1 cellular context compared by ENCODE assay signal in genomic region chr2:102155703-102156515, GRCh38.
TF ChIP-seq lines count a peak whose summit lies in the region.

No MANE protein-coding gene starts in this region.

TF ChIP-seq in HepG2, 621 proteins besides CTCF, POLR2A, EP300 and RAD21 (continued from another document and continues in another):
- TF ChIP-seq MYC (CRISPR knock-in tag; IDR thresholded peaks at IDR 0.05; ENCODE audit: borderline replicate concordance) (peak; percentile 56; the same call in 1 of the 2 replicates), TOPORS (CRISPR knock-in tag; IDR thresholded peaks at IDR 0.05) (peak; percentile 60), SMYD3 (CRISPR knock-in tag; IDR thresholded peaks at IDR 0.05) (peak; percentile 72; the same call in 1 of the 2 replicates), SRF (IDR thresholded peaks at IDR 0.05; ENCODE audit: low read depth, low read length) (peak; percentile 73; the same call in 1 of the 2 replicates), ZNF574 (CRISPR knock-in tag; IDR thresholded peaks at IDR 0.05) (peak; percentile 73), GABPA (IDR thresholded peaks at IDR 0.05; ENCODE audit: low read depth, low read length) (no peak), GABPA (CRISPR knock-in tag; IDR thresholded peaks at IDR 0.05; ENCODE audit: low read depth) (peak; percentile 29; the same call in 1 of the 2 replicates), ZNF510 (CRISPR knock-in tag; IDR thresholded peaks at IDR 0.05; ENCODE audit: low read depth) (peak; percentile 81; the same call in 1 of the 2 replicates), ZNF883 (CRISPR knock-in tag; IDR thresholded peaks at IDR 0.05; ENCODE audit: not compliant biosample characterization) (peak; percentile 80), SOX6 (IDR thresholded peaks at IDR 0.05) (no peak), SOX6 (CRISPR knock-in tag; IDR thresholded peaks at IDR 0.05) (peak; percentile 98), PLSCR1 (CRISPR knock-in tag; IDR thresholded peaks at IDR 0.05; ENCODE audit: borderline replicate concordance) (peak; percentile 69; the same call in 1 of the 2 replicates), ZSCAN25 (CRISPR knock-in tag; IDR thresholded peaks at IDR 0.05) (peak; percentile 76), PATZ1 (CRISPR knock-in tag; IDR thresholded peaks at IDR 0.05) (peak; percentile 61), SP5 (CRISPR knock-in tag; IDR thresholded peaks at IDR 0.05; ENCODE audit: borderline replicate concordance, low read depth) (peak; percentile 58), ZHX1 (CRISPR knock-in tag; IDR thresholded peaks at IDR 0.05; ENCODE audit: low read depth) (no peak), GATA4 (IDR thresholded peaks at IDR 0.05; ENCODE audit: borderline replicate concordance, low read depth) (peak; percentile 99), SIN3A (IDR thresholded peaks at IDR 0.05; ENCODE audit: borderline replicate concordance, low read depth, low read length) (peak; percentile 50; the same call in 1 of the 2 replicates), GZF1 (CRISPR knock-in tag; IDR thresholded peaks at IDR 0.05) (no peak), ZNF530 (CRISPR knock-in tag; IDR thresholded peaks at IDR 0.05; ENCODE audit: low read depth) (no peak), ZNF614 (CRISPR knock-in tag; IDR thresholded peaks at IDR 0.05; ENCODE audit: borderline replicate concordance) (peak; percentile 93), ZSCAN29 (CRISPR knock-in tag; conservative IDR thresholded peaks at IDR 0.05) (0 out of 2 replicates have a peak, but pooled peaks have one; percentile 80), ZBTB38 (CRISPR knock-in tag; IDR thresholded peaks at IDR 0.05) (0 out of 2 replicates have a peak, but pooled peaks have one; percentile 48), ZNF780A (CRISPR knock-in tag; IDR thresholded peaks at IDR 0.05) (0 out of 2 replicates have a peak, but pooled peaks have one; percentile 61), ZNF350 (CRISPR knock-in tag; IDR thresholded peaks at IDR 0.05; ENCODE audit: borderline replicate concordance, low read depth) (peak; percentile 70; the same call in 1 of the 2 replicates), ZNF607 (CRISPR knock-in tag; IDR thresholded peaks at IDR 0.05; ENCODE audit: borderline replicate concordance) (0 out of 2 replicates have a peak, but pooled peaks have one; percentile 13), STAG1 (CRISPR knock-in tag; IDR thresholded peaks at IDR 0.05) (0 out of 2 replicates have a peak, but pooled peaks have one; percentile 36), PHF5A (CRISPR knock-in tag; IDR thresholded peaks at IDR 0.05; ENCODE audit: low read depth, unreplicated experiment) (no peak), RBM22 (optimal IDR thresholded peaks at IDR 0.05; ENCODE audit: low read length) (peak; percentile 0), ZMYM4 (CRISPR knock-in tag; IDR thresholded peaks at IDR 0.05) (peak; percentile 79), TOE1 (CRISPR knock-in tag; IDR thresholded peaks at IDR 0.05) (peak; percentile 76; the same call in 1 of the 2 replicates), FOXK1 (CRISPR knock-in tag; IDR thresholded peaks at IDR 0.05; ENCODE audit: borderline replicate concordance, low read depth) (peak; percentile 93), ZNF552 (CRISPR knock-in tag; IDR thresholded peaks at IDR 0.05; ENCODE audit: borderline replicate concordance) (no peak), AKNA (CRISPR knock-in tag; IDR thresholded peaks at IDR 0.05; ENCODE audit: borderline replicate concordance) (no peak), ERF (CRISPR knock-in tag; IDR thresholded peaks at IDR 0.05) (peak; percentile 91), CCAR2 (optimal IDR thresholded peaks at IDR 0.05; ENCODE audit: low read depth, low read length) (peak; percentile 43), MAX (IDR thresholded peaks at IDR 0.05) (peak; percentile 52), ELF3 (CRISPR knock-in tag; IDR thresholded peaks at IDR 0.05) (peak; percentile 85), MAFG (CRISPR knock-in tag; IDR thresholded peaks at IDR 0.05) (no peak), AHDC1 (CRISPR knock-in tag; IDR thresholded peaks at IDR 0.05; ENCODE audit: borderline replicate concordance) (peak; percentile 93; the same call in 1 of the 2 replicates), ZNF431 (CRISPR knock-in tag; IDR thresholded peaks at IDR 0.05; ENCODE audit: borderline replicate concordance, low read depth) (0 out of 2 replicates have a peak, but pooled peaks have one; percentile 38)
